In the genomic region with DNA sequence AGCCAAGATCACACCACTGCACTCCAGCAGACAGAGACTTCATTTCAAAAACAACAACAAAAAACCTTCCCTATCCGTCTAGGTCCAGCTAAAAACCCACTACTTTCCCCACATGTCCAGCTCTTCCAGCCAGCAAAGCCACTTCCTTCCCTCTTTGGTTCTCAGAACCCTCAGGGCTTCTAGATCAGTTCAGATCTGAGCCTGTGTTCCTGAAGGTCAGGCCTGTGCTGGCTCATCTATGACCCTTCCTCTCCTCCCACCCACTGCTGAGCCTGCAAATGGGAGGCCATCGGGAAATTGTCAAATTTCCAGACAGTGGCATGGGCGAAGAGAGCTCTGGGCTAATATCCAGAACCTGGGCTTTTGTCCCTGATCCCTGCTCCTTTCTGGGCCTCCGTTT, we compare ENCODE assay signal across 29 cellular contexts. TPM values are rescaled to one million over a fixed set of nuclear protein-coding genes. Genes with fewer than 3 reads are reported as not detected.
DNase-seq lines count a peak whose midpoint lies in the region; ATAC-seq and TF ChIP-seq lines count a peak whose summit lies in the region.
"Had no signal": no experiment of that assay in that cellular context is flagged by ENCODE, and none has a peak within 500 bp of the region (broad histone marks: within the 10 kb centered on the region; RNA-seq: fewer than 3 reads in every experiment).

No MANE protein-coding gene starts in this region.

- H3K36me3 ChIP-seq in right atrium auricular region (no peaks in the 10 kb centered on the region), gastroesophageal sphincter (peaks cover 0 to 9% of the 10 kb centered on the region in 2 donors), gastrocnemius medialis (no peaks in the 10 kb centered on the region)
- H3K36me3 ChIP-seq: thoracic aorta had no signal

- H3K4me3 ChIP-seq in right atrium auricular region, result no peak overlapping the region
- no peak overlapping the region for H3K4me3 ChIP-seq in gastroesophageal sphincter
- no peak overlapping the region for H3K4me3 ChIP-seq in gastrocnemius medialis
- H3K4me3 ChIP-seq: Peyer's patch, thoracic aorta had no signal

- WGBS in gastroesophageal sphincter (ENCODE audit: low coverage in 1 of 2), 2 donors, result 93 to 94% methylated on average over 3 of the region's 4 CpGs

- H3K9me3 ChIP-seq in right atrium auricular region, result no peaks in the 10 kb centered on the region
- no peaks in the 10 kb centered on the region for H3K9me3 ChIP-seq in gastroesophageal sphincter
- no peaks in the 10 kb centered on the region for H3K9me3 ChIP-seq in gastrocnemius medialis
- H3K9me3 ChIP-seq: Peyer's patch, thoracic aorta had no signal

- H3K4me1 ChIP-seq in right atrium auricular region (peaks cover 0 to 32% of the 10 kb centered on the region in 2 donors), gastroesophageal sphincter (peaks cover 0 to 25% (median 16%) of the 10 kb centered on the region in 3 donors), gastrocnemius medialis (no peaks in the 10 kb centered on the region)

- DNase-seq in Right ventricle myocardium inferior (ENCODE audit: missing footprints) (no peak), right atrium auricular region (ENCODE audit: low spot score) (no peak), medulla oblongata (ENCODE audit: extremely low spot score) (peak; percentile 43), HEK293T (ENCODE audit: extremely low spot score) (no peak), G401 (ENCODE audit: low spot score) (no peak), HCEC 1CT (no peak), gastrocnemius medialis (no peak)
- DNase-seq: activated CD4-positive, alpha-beta T cell treated with anti-CD3 and anti-CD28 coated beads, Interleukin-2, amount 10 ng/mL, durations not matched to agents 24 days and 14 days; activated naive CD4-positive, alpha-beta T cell treated with anti-CD3 and anti-CD28 coated beads for 36 hours; amniotic stem cell; CD8-positive, alpha-beta memory T cell; dermis blood vessel endothelial cell; DMS153; GF-D8; glutamatergic neuron; HFFc6; kidney glomerular epithelial cell; MM.1S; naive B cell; NCI-H1436; NCI-H2171 treated with DMSO at 0.1 percent for 48 hours; NCI-H526; Peyer's patch; stimulated activated naive CD8-positive, alpha-beta T cell treated with anti-CD3 and anti-CD28 coated beads, Interleukin-15, Interleukin-2, amounts not matched to agents 100 U/mL and 50 U/mL, for 24 hours had no signal

- TF ChIP-seq EP300 in gastroesophageal sphincter (IDR thresholded peaks at IDR 0.05), result no peak

- POLR2A ChIA-PET in HEK293T (lab: Yijun Ruan, JAX), result no interaction called here

- intact Hi-C loops in Right ventricle myocardium inferior (cut with DNase I) (no loop called here), gastrocnemius medialis (cut with DNase I; ENCODE audit: low total_unique reads) (no loop called here)

- ATAC-seq in Right ventricle myocardium inferior (peak; percentile 39), gastroesophageal sphincter (peak; percentile 48), gastrocnemius medialis (no peak)
- ATAC-seq: stimulated activated naive CD8-positive, alpha-beta T cell treated with anti-CD3 and anti-CD28 coated beads, Interleukin-15, Interleukin-2, amounts not matched to agents 100 U/mL and 50 U/mL, for 24 hours had no signal

- H3K27me3 ChIP-seq in right atrium auricular region, result no peaks in the 10 kb centered on the region
- H3K27me3 ChIP-seq in gastroesophageal sphincter, result no peaks in the 10 kb centered on the region
- H3K27me3 ChIP-seq in gastrocnemius medialis, result no peaks in the 10 kb centered on the region
- H3K27me3 ChIP-seq: Peyer's patch had no signal

- TF ChIP-seq CTCF in right atrium auricular region (IDR thresholded peaks at IDR 0.05) (no peak), gastroesophageal sphincter (IDR thresholded peaks at IDR 0.05) (no peak), gastrocnemius medialis (IDR thresholded peaks at IDR 0.05 in 4 of 5, conservative IDR thresholded peaks at IDR 0.05 in 1 of 5) (no peak)

- H3K27ac ChIP-seq in right atrium auricular region, result no peak overlapping the region
- H3K27ac ChIP-seq in gastroesophageal sphincter, result no peak overlapping the region
- H3K27ac ChIP-seq in gastrocnemius medialis, result no peak overlapping the region
- H3K27ac ChIP-seq: 22Rv1, thoracic aorta had no signal

- CTCF ChIA-PET in HEK293T (lab: Yijun Ruan, JAX), result interaction anchor here (0.6 kb wide), 1 partner anchor 60 kb away, joined by 3 read pairs; no protein-coding TSS in a partner anchor

- TF ChIP-seq POLR2A in gastroesophageal sphincter (IDR thresholded peaks at IDR 0.05) (no peak), gastrocnemius medialis (IDR thresholded peaks at IDR 0.05) (no peak)

- in situ Hi-C loops in G401 (cut with HindIII; ENCODE audit: low sequenced_read_pairs), result no loop called here
- in situ Hi-C loops in gastrocnemius medialis (cut with MboI; ENCODE audit: low sequenced_read_pairs in 4 of 4), result no loop called here

TF ChIP-seq in HEK293T, 16 proteins besides CTCF, POLR2A, EP300 and RAD21:
- TF ChIP-seq SP1 (IDR thresholded peaks at IDR 0.05), result no peak

RNA-seq across cellular contexts. Expression of gene SLCO2B1, which starts 37.8 kb away (rescaled TPM):
- total RNA-seq in Right ventricle myocardium inferior (33.4 TPM), right atrium auricular region (10 to 100 TPM in 1 of 2 donors, 1 to 10 TPM in 1; 9.5 to 24.6 TPM), gastroesophageal sphincter (10 to 100 TPM; 25.7 to 70.1 (median 33.1) TPM), gastrocnemius medialis (10 to 100 TPM in 1 of 4 donors, 1 to 10 TPM in 3; 1.9 to 17.6 (median 5.0) TPM)
- total RNA-seq in G401 (2014; rRNA removed; shearing (Covaris generic)), result not detected in 2 replicates
- total RNA-seq: activated CD4-positive, alpha-beta T cell treated with anti-CD3 and anti-CD28 coated beads, Interleukin-2, amount 10 ng/mL, durations not matched to agents 24 days and 14 days; activated naive CD4-positive, alpha-beta T cell treated with anti-CD3 and anti-CD28 coated beads for 36 hours; bronchial epithelial cell; HFFc6 had no signal

RNA-seq across cellular contexts. Expression of gene TPBGL, which starts 51.9 kb away (rescaled TPM):
- total RNA-seq in Right ventricle myocardium inferior (0.16 TPM), right atrium auricular region (under 1 TPM; 0.12 to 0.15 TPM), gastroesophageal sphincter (under 1 TPM in 2 of 4 donors, not detected in 2; 0.13 to 0.31 TPM), gastrocnemius medialis (not detected)
- total RNA-seq in G401 (2014; rRNA removed; shearing (Covaris generic)), result not detected in 2 replicates
- total RNA-seq: activated naive CD4-positive, alpha-beta T cell treated with anti-CD3 and anti-CD28 coated beads for 36 hours; bronchial epithelial cell; HFFc6; osteoblast had no signal

Comparison
In these comparisons a context has a peak if more than half of its experiments do, and no peak if none do; other contexts are left out.
1. ATAC-seq: peak in Right ventricle myocardium inferior (single experiment) and gastroesophageal sphincter (single experiment); none in gastrocnemius medialis (0 of 2).